ENCODE assay signal across 15 cellular contexts in the genomic region with DNA sequence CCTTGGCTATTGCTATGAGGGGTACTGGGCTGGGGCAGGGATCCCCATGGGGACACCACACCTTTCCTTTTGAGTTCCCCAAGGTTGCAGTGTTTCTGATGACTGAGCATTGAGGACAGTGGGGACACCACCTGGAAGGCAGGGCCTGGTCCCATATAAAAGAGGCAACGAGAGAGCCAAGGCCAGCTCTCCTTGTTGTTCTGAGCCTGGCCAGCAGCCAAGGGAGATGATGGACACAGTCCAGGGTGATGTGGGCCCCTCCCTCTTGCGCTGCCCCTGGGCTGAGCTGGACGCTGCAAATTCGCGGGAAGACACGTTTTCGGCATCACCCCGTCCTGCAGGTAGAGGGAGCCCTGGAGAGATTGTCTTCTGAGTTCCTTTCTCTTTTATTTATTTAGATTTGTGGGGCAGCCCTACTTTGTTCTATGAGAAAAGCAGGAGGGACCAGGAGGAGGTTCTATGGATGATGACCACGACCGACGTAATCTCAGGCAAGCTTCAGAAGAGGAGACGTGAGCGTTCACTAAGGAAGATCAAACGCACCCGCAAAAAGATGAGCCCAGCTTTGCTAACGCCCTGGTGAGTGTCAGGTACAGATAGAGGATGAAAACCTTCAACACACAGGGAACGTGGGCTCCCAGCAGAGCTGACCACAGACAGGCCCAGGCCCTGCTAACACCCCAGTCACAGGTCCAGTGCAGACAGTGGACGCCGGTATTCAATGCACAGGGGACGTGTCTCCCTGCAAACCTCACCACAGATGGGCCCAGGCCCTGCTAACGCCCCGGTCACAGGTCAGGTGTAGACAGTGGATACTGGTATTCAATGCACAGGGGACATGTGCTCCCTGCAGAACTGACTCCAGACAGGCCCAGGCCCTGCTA.
A peak's percentile ranks its signal among the peaks of the same experiment; 100 is the strongest.
DNase-seq lines count a peak whose midpoint lies in the region; ATAC-seq and TF ChIP-seq lines count a peak whose summit lies in the region.
"Had no signal": no experiment of that assay in that cellular context is flagged by ENCODE, and none has a peak within 500 bp of the region (broad histone marks: within the 10 kb centered on the region; RNA-seq: fewer than 3 reads in every experiment).

No MANE protein-coding gene starts in this region.

- CTCF ChIA-PET in WTC11 (lab: Charles Lee) = no interaction called here

- H3K4me3 Mint-ChIP-seq in WTC11 = no peak overlapping the region
- H3K4me3 Mint-ChIP-seq: activated CD4-positive, alpha-beta memory T cell treated with anti-CD3 and anti-CD28 coated beads, Interleukin-2, amount 10 ng/mL, durations not matched to agents 7 days and 5 days; CD4-positive, alpha-beta memory T cell; natural killer cell had no signal

- no peak overlapping the region for H3K4me3 ChIP-seq in DND-41 (ENCODE audit: low read depth in 1 of 2, low read length in 2 of 2)

- H3K27me3 ChIP-seq in DND-41 (ENCODE audit: insufficient read depth, low read length, poor library complexity) = no peaks in the 10 kb centered on the region

- H3K27ac Mint-ChIP-seq in WTC11 = peak overlapping the region; percentile 52
- H3K27ac Mint-ChIP-seq: activated CD4-positive, alpha-beta memory T cell treated with anti-CD3 and anti-CD28 coated beads, Interleukin-2, amount 10 ng/mL, durations not matched to agents 7 days and 5 days; CD4-positive, alpha-beta memory T cell; natural killer cell had no signal

- H2AFZ ChIP-seq in DND-41 (ENCODE audit: low read depth, low read length) = no peak overlapping the region

- H3K27me3 Mint-ChIP-seq in WTC11 (ENCODE audit: low read depth) = no peaks in the 10 kb centered on the region; the same call in 1 of the 2 replicates
- H3K27me3 Mint-ChIP-seq: activated CD4-positive, alpha-beta memory T cell treated with anti-CD3 and anti-CD28 coated beads, Interleukin-2, amount 10 ng/mL, durations not matched to agents 7 days and 5 days; CD4-positive, alpha-beta memory T cell had no signal

- H3K9me3 ChIP-seq in DND-41 (ENCODE audit: insufficient read depth, low read length, severe bottlenecking) = no peaks in the 10 kb centered on the region

- H3K79me2 ChIP-seq in DND-41 (ENCODE audit: insufficient read depth, low read length) = no peaks in the 10 kb centered on the region

- POLR2A ChIA-PET in WTC11 (lab: Charles Lee) = no interaction called here

- H3K4me1 ChIP-seq in DND-41 (ENCODE audit: insufficient read depth, low read length) = no peaks in the 10 kb centered on the region

- no peaks in the 10 kb centered on the region for H4K20me1 ChIP-seq in DND-41 (ENCODE audit: insufficient read depth, low read length)

- H3K36me3 Mint-ChIP-seq in WTC11 = peaks cover 18% of the 10 kb centered on the region
- H3K36me3 Mint-ChIP-seq: CD4-positive, alpha-beta memory T cell; natural killer cell had no signal

- TF ChIP-seq CTCF in DND-41 (IDR thresholded peaks at IDR 0.05; ENCODE audit: borderline replicate concordance, extremely low read depth, low read length, poor library complexity, severe bottlenecking) (peak; percentile 62), WTC11 (IDR thresholded peaks at IDR 0.05) (peak; percentile 41)

- no peak overlapping the region for H3K4me2 ChIP-seq in DND-41 (ENCODE audit: insufficient read depth, low read length)

- no peak overlapping the region for H3K27ac ChIP-seq in DND-41 (ENCODE audit: low read length)

- DNase-seq in DND-41 (no peak), HT-29 (ENCODE audit: low spot score) (peak; percentile 42), WTC11 (ENCODE audit: low spot score) (peak; percentile 77), mesenteric fat pad (ENCODE audit: low spot score) (peak; percentile 78), COR-L47 (lab: John Stamatoyannopoulos, UW) (no peak), GM03348 (ENCODE audit: low spot score) (no peak), DMS79 treated with DMSO at 0.1 percent for 48 hours (lab: John Stamatoyannopoulos, UW) (no peak)
- DNase-seq: activated CD4-positive, alpha-beta memory T cell treated with anti-CD3 and anti-CD28 coated beads, Interleukin-2, amount 10 ng/mL, durations not matched to agents 7 days and 5 days; activated naive CD4-positive, alpha-beta T cell treated with anti-CD3 and anti-CD28 coated beads, Interleukin-2, amount 50 U/mL, for 16 hours; CD4-positive, alpha-beta memory T cell; left cardiac atrium; natural killer cell; NCI-H524; T-helper 1 cell had no signal

- peaks cover 7% of the 10 kb centered on the region for H3K4me1 Mint-ChIP-seq in WTC11
- H3K4me1 Mint-ChIP-seq: activated CD4-positive, alpha-beta memory T cell treated with anti-CD3 and anti-CD28 coated beads, Interleukin-2, amount 10 ng/mL, durations not matched to agents 7 days and 5 days; CD4-positive, alpha-beta memory T cell; natural killer cell had no signal

- no peak for ATAC-seq in DND-41 (ENCODE audit: insufficient read depth, low read depth)
- peak; percentile 98 for ATAC-seq in WTC11
- ATAC-seq in GM18517 (IDR thresholded peaks at IDR 0.05; ENCODE audit: unreplicated experiment) = no peak
- ATAC-seq: left cardiac atrium had no signal

- no peaks in the 10 kb centered on the region for H3K36me3 ChIP-seq in DND-41 (ENCODE audit: insufficient read depth, low read length)

- H3K9ac ChIP-seq in DND-41 (ENCODE audit: low read depth, low read length) = no peak overlapping the region

- peaks cover 26% of the 10 kb centered on the region for H3K9me3 Mint-ChIP-seq in WTC11

TF ChIP-seq in WTC11, 78 proteins besides CTCF, POLR2A, EP300 and RAD21:
- TF ChIP-seq, protein P1, sequence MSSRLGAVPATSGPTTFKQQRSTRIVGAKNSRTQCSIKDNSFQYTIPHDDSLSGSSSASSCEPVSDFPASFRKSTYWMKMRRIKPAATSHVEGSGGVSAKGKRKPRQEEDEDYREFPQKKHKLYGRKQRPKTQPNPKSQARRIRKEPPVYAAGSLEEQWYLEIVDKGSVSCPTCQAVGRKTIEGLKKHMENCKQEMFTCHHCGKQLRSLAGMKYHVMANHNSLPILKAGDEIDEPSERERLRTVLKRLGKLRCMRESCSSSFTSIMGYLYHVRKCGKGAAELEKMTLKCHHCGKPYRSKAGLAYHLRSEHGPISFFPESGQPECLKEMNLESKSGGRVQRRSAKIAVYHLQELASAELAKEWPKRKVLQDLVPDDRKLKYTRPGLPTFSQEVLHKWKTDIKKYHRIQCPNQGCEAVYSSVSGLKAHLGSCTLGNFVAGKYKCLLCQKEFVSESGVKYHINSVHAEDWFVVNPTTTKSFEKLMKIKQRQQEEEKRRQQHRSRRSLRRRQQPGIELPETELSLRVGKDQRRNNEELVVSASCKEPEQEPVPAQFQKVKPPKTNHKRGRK (CRISPR knock-in tag; IDR thresholded peaks at IDR 0.05; ENCODE audit: borderline replicate concordance) = no peak
- TF ChIP-seq ZNF396 (CRISPR knock-in tag; IDR thresholded peaks at IDR 0.05; ENCODE audit: borderline replicate concordance) = no peak
- TF ChIP-seq SP1 (CRISPR knock-in tag; conservative IDR thresholded peaks at IDR 0.05) = no peak
- no peak for TF ChIP-seq JAZF1 (CRISPR knock-in tag; IDR thresholded peaks at IDR 0.05)
- TF ChIP-seq, protein P2, sequence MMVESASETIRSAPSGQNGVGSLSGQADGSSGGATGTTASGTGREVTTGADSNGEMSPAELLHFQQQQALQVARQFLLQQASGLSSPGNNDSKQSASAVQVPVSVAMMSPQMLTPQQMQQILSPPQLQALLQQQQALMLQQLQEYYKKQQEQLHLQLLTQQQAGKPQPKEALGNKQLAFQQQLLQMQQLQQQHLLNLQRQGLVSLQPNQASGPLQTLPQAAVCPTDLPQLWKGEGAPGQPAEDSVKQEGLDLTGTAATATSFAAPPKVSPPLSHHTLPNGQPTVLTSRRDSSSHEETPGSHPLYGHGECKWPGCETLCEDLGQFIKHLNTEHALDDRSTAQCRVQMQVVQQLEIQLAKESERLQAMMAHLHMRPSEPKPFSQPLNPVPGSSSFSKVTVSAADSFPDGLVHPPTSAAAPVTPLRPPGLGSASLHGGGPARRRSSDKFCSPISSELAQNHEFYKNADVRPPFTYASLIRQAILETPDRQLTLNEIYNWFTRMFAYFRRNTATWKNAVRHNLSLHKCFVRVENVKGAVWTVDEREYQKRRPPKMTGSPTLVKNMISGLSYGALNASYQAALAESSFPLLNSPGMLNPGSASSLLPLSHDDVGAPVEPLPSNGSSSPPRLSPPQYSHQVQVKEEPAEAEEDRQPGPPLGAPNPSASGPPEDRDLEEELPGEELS (CRISPR knock-in tag; IDR thresholded peaks at IDR 0.05) = no peak
- TF ChIP-seq, protein P3, sequence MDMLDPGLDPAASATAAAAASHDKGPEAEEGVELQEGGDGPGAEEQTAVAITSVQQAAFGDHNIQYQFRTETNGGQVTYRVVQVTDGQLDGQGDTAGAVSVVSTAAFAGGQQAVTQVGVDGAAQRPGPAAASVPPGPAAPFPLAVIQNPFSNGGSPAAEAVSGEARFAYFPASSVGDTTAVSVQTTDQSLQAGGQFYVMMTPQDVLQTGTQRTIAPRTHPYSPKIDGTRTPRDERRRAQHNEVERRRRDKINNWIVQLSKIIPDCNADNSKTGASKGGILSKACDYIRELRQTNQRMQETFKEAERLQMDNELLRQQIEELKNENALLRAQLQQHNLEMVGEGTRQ (CRISPR knock-in tag; IDR thresholded peaks at IDR 0.05) = no peak
- TF ChIP-seq, protein P4, sequence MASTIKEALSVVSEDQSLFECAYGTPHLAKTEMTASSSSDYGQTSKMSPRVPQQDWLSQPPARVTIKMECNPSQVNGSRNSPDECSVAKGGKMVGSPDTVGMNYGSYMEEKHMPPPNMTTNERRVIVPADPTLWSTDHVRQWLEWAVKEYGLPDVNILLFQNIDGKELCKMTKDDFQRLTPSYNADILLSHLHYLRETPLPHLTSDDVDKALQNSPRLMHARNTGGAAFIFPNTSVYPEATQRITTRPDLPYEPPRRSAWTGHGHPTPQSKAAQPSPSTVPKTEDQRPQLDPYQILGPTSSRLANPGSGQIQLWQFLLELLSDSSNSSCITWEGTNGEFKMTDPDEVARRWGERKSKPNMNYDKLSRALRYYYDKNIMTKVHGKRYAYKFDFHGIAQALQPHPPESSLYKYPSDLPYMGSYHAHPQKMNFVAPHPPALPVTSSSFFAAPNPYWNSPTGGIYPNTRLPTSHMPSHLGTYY (CRISPR knock-in tag; IDR thresholded peaks at IDR 0.05) = no peak
TF ChIP-seq in WTC11: peak in this region for 0.

Comparison
In these comparisons a context has a peak if more than half of its experiments do, and no peak if none do; other contexts are left out.
1. DNase-seq: peak in HT-29 (single experiment), WTC11 (single experiment) and mesenteric fat pad (single experiment); none in DND-41 (single experiment), COR-L47 (single experiment), GM03348 (single experiment) and DMS79 treated with DMSO at 0.1 percent for 48 hours (single experiment).